ENCODE assay signal across 10 cellular contexts in the genomic region with DNA sequence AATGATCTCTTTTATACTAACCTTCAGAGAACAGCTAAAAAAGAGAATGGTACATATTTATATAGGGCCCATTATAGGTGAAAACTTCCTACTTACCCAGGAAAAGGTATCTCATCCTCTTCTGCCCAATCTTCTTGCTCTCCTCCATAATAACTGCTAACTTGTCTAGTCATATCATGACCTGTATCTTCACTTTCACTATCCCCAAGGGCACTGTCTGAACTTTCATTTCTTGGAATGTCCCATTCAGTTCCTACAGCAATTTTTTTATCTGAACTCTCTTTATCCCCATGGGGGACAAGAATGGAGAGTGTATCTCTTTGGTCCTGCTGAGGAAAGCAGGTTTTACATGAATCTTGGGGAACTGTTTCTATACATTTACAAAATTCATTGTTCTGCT. TPM values are rescaled to one million over a fixed set of nuclear protein-coding genes. Genes with fewer than 3 reads are reported as not detected.
DNase-seq lines count a peak whose midpoint lies in the region; ATAC-seq and TF ChIP-seq lines count a peak whose summit lies in the region.
"Had no signal": no experiment of that assay in that cellular context is flagged by ENCODE, and none has a peak within 500 bp of the region (broad histone marks: within the 10 kb centered on the region; RNA-seq: fewer than 3 reads in every experiment).

No MANE protein-coding gene starts in this region.

- no peak for TF ChIP-seq CTCF in cardiac muscle cell (IDR thresholded peaks at IDR 0.05; ENCODE audit: low read depth, low read length)

- peaks cover 27% of the 10 kb centered on the region for H3K4me1 Mint-ChIP-seq in activated CD4-positive, alpha-beta T cell treated with anti-CD3 and anti-CD28 coated beads for 36 hours
- peaks cover 2 to 7% (median 6%) of the 10 kb centered on the region in 3 donors for H3K4me1 Mint-ChIP-seq in T-cell

- no peaks in the 10 kb centered on the region for H3K27me3 ChIP-seq in cardiac muscle cell
- H3K27me3 ChIP-seq: SJCRH30 had no signal

- CTCF ChIA-PET in activated CD4-positive, alpha-beta T cell treated with anti-CD3 and anti-CD28 coated beads for 36 hours (lab: Charles Lee) = interaction anchor here (1.1 to 1.3 kb wide), 2 partner anchors 82 to 336 kb away, joined by 3 to 4 read pairs; no protein-coding TSS in a partner anchor
- CTCF ChIA-PET in T-cell (lab: Charles Lee) = interaction anchor here in 1 of 2 donors (0.6 kb wide), 1 partner anchor 16 kb away, joined by 3 read pairs; no protein-coding TSS in a partner anchor

- no peak overlapping the region for H3K4me3 ChIP-seq in cardiac muscle cell
- H3K4me3 ChIP-seq: A549, SJCRH30 had no signal

- ATAC-seq in activated CD4-positive, alpha-beta T cell treated with anti-CD3 and anti-CD28 coated beads for 36 hours = peak; percentile 78
- ATAC-seq in HG03565 (IDR thresholded peaks at IDR 0.05; ENCODE audit: unreplicated experiment) = peak; percentile 53
- ATAC-seq in T-cell (replicated peaks in 1 of 4) = no peak

- H3K9me3 Mint-ChIP-seq in activated CD4-positive, alpha-beta T cell treated with anti-CD3 and anti-CD28 coated beads for 36 hours (ENCODE audit: low read depth) = no peaks in the 10 kb centered on the region
- no peaks in the 10 kb centered on the region for H3K9me3 Mint-ChIP-seq in T-cell

- H3K36me3 Mint-ChIP-seq in activated CD4-positive, alpha-beta T cell treated with anti-CD3 and anti-CD28 coated beads for 36 hours (ENCODE audit: low read depth) = peaks cover 45% of the 10 kb centered on the region
- peaks cover 67% of the 10 kb centered on the region for H3K36me3 Mint-ChIP-seq in T-cell

- H3K4me1 ChIP-seq in cardiac muscle cell (ENCODE audit: low read depth) = peaks cover 22% of the 10 kb centered on the region
- H3K4me1 ChIP-seq: SJCRH30 had no signal

- H3K27me3 Mint-ChIP-seq in activated CD4-positive, alpha-beta T cell treated with anti-CD3 and anti-CD28 coated beads for 36 hours = no peaks in the 10 kb centered on the region
- no peaks in the 10 kb centered on the region for H3K27me3 Mint-ChIP-seq in T-cell

- no peaks in the 10 kb centered on the region for H3K9me3 ChIP-seq in cardiac muscle cell (ENCODE audit: low read depth)
- H3K9me3 ChIP-seq: A549, SJCRH30 had no signal

- H3K4me3 Mint-ChIP-seq in activated CD4-positive, alpha-beta T cell treated with anti-CD3 and anti-CD28 coated beads for 36 hours = no peak overlapping the region
- no peak overlapping the region for H3K4me3 Mint-ChIP-seq in T-cell

- no peak overlapping the region for H3K27ac Mint-ChIP-seq in activated CD4-positive, alpha-beta T cell treated with anti-CD3 and anti-CD28 coated beads for 36 hours
- peak overlapping the region in 1 of 2 donors; percentile 0 for H3K27ac Mint-ChIP-seq in T-cell

- H3K36me3 ChIP-seq in cardiac muscle cell = peaks cover 3% of the 10 kb centered on the region

- intact Hi-C loops in activated CD4-positive, alpha-beta T cell treated with anti-CD3 and anti-CD28 coated beads for 36 hours (cut with DNase I, micrococcal nuclease) = no loop called here

- POLR2A ChIA-PET in activated CD4-positive, alpha-beta T cell treated with anti-CD3 and anti-CD28 coated beads for 36 hours (lab: Charles Lee) = interaction anchor here (0.6 kb wide), 1 partner anchor 1346 kb away, joined by 3 read pairs; no protein-coding TSS in a partner anchor
- POLR2A ChIA-PET in T-cell (lab: Charles Lee) = no interaction called here

- peak overlapping the region; percentile 95 for H3K27ac ChIP-seq in cardiac muscle cell
- peak overlapping the region; percentile 97 for H3K27ac ChIP-seq in temporal lobe (ENCODE audit: low read depth, low read length)
- H3K27ac ChIP-seq: SJCRH30 had no signal

- DNase-seq in activated CD4-positive, alpha-beta T cell treated with anti-CD3 and anti-CD28 coated beads for 36 hours = no peak
- DNase-seq in activated CD4-positive, alpha-beta T cell treated with anti-CD3 and anti-CD28 coated beads, Interleukin-2, amount 50 U/mL, for 48 hours = no peak
- DNase-seq in cardiac muscle cell (ENCODE audit: low read depth in 1 of 2, low spot score in 1 of 2) (peak in 1 of 2 donors; percentile 28), kidney glomerular epithelial cell (lab: John Stamatoyannopoulos, UW) (no peak), NCI-H1694 (lab: John Stamatoyannopoulos, UW) (no peak), T-cell (no peak)
- DNase-seq: SJCRH30 had no signal

RNA-seq across cellular contexts. Expression of a gene that starts 36.4 kb away (rescaled TPM):
- total RNA-seq in activated CD4-positive, alpha-beta T cell treated with anti-CD3 and anti-CD28 coated beads for 36 hours = 10 to 100 TPM; 26.5 to 30.5 TPM
- total RNA-seq in cardiac muscle cell (16.0 and 22.3 TPM in 2 replicates), temporal lobe (34.4 TPM), T-cell (100 to 1,000 TPM in 1 of 5 donors, 10 to 100 TPM in 4; 82.9 to 122 (median 87.7) TPM)
- polyA plus RNA-seq in cardiac muscle cell = 8.5 and 10.8 TPM in 2 replicates

Comparison
In these comparisons a context has a peak if more than half of its experiments do, and no peak if none do; other contexts are left out.
1. ATAC-seq: peak in activated CD4-positive, alpha-beta T cell treated with anti-CD3 and anti-CD28 coated beads for 36 hours (single experiment) and HG03565 (single experiment); none in T-cell (0 of 4).